7 cellular contexts compared by ENCODE assay signal in the genomic region with DNA sequence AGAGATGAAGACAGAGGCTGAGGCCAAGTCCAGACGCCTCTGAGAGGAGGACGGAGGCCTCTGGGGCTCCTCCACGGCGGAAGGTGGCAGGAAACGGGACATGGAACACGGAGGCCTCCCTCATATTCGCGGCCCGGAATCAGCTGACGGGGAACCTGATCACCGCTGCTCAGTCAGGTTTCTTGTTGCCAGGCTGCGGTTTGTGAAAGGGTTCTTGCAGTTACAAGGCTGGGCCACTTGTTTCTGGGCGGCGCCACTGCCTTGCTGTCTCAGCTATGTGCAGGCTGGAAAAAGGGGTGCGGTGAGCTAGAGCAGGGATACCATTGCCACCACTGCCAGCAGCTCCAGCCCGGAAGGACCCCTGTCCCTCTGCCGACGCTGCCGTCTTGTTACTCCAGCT. TPM values are rescaled to one million over a fixed set of nuclear protein-coding genes. Genes with fewer than 3 reads are reported as not detected.
DNase-seq lines count a peak whose midpoint lies in the region; ATAC-seq and TF ChIP-seq lines count a peak whose summit lies in the region.

No MANE protein-coding gene starts in this region.

- no peaks in the 10 kb centered on the region for H3K36me3 Mint-ChIP-seq in osteocyte (ENCODE audit: unreplicated experiment)

- H3K4me1 Mint-ChIP-seq in osteocyte (ENCODE audit: unreplicated experiment) = no peaks in the 10 kb centered on the region

- H3K9me3 Mint-ChIP-seq in osteocyte (ENCODE audit: unreplicated experiment) = no peaks in the 10 kb centered on the region

- H3K4me3 ChIP-seq in astrocyte of the spinal cord (ENCODE audit: low read depth, low read length) = no peak overlapping the region

- in situ Hi-C loops in astrocyte of the spinal cord (cut with HindIII; ENCODE audit: low sequenced_read_pairs) = no loop called here

- H3K4me3 Mint-ChIP-seq in osteocyte (ENCODE audit: unreplicated experiment) = no peak overlapping the region

- DNase-seq in astrocyte of the spinal cord (ENCODE audit: low read depth, low spot score) (peak; percentile 32), osteocyte (ENCODE audit: extremely low spot score, unreplicated experiment) (no peak), NCI-H2196 (lab: John Stamatoyannopoulos, UW; ENCODE audit: unreplicated experiment) (no peak), middle frontal gyrus (ENCODE audit: extremely low spot score, low spot score) (no peak)
- no peak for DNase-seq in central memory CD4-positive, alpha-beta T cell

- H3K27ac Mint-ChIP-seq in osteocyte (ENCODE audit: unreplicated experiment) = no peak overlapping the region

- peaks cover 12% of the 10 kb centered on the region for H3K27me3 Mint-ChIP-seq in osteocyte (ENCODE audit: unreplicated experiment)

- TF ChIP-seq CTCF in astrocyte of the spinal cord (IDR thresholded peaks at IDR 0.05; ENCODE audit: low read depth, low read length) (peak; percentile 48), osteocyte (IDR thresholded peaks at IDR 0.05) (peak; percentile 48)

- peak; percentile 75 for ATAC-seq in GM18508 (IDR thresholded peaks at IDR 0.05; ENCODE audit: insufficient read depth, unreplicated experiment)
- ATAC-seq in HG03045 (IDR thresholded peaks at IDR 0.05; ENCODE audit: unreplicated experiment) = peak; percentile 49

RNA-seq across cellular contexts. Expression of a gene that starts 10.0 kb away (rescaled TPM):
- total RNA-seq in osteocyte = not detected in 2 replicates

RNA-seq across cellular contexts. Expression of a gene that starts 27.5 kb away (rescaled TPM):
- not detected in 2 replicates for total RNA-seq in osteocyte

RNA-seq across cellular contexts. Expression of a gene that starts 35.5 kb away (rescaled TPM):
- not detected in 2 replicates for total RNA-seq in osteocyte
